Comparison of ENCODE assay signal across 8 cellular contexts in genomic region chr5:181223041-181223728, GRCh38. TPM values are rescaled to one million over a fixed set of nuclear protein-coding genes. Genes with fewer than 3 reads are reported as not detected.
DNase-seq lines count a peak whose midpoint lies in the region; ATAC-seq, FAIRE-seq and TF ChIP-seq lines count a peak whose summit lies in the region.

TRIM41 (plus strand) TSS chr5:181223281; CDS start chr5:181224000, 719 bp downstream.

- ATAC-seq in pancreas = peak; percentile 82 to 90 (median 84)

- H3K4me3 ChIP-seq in H7 (ENCODE audit: insufficient read depth, low read depth, low read length) = peak within 1 kb of the TSS; percentile 90
- peak within 1 kb of the TSS; percentile 70 for H3K4me3 ChIP-seq in NB4 (ENCODE audit: low read depth, low read length)
- peak within 1 kb of the TSS; percentile 59 to 93 (median 74) for H3K4me3 ChIP-seq in pancreas
- H3K4me3 ChIP-seq in transverse colon = peak within 1 kb of the TSS; percentile 59 to 87 (median 66)

- in situ Hi-C loops in transverse colon (cut with MboI; ENCODE audit: low pct_ligation_motif_present in 1 of 4, low pct_unique_long_range_greater_than_20kb in 1 of 4, low sequenced_read_pairs in 3 of 4) = no loop called here

- H3K9ac ChIP-seq in ES-I3 (ENCODE audit: low read depth, low read length) = peak within 1 kb of the TSS; percentile 60

- TF ChIP-seq CTCF in NB4 (IDR thresholded peaks at IDR 0.05; ENCODE audit: low read depth, low read length) = no peak
- TF ChIP-seq CTCF in pancreas (IDR thresholded peaks at IDR 0.05) = no peak
- TF ChIP-seq CTCF in transverse colon (IDR thresholded peaks at IDR 0.05) = peak in 4 of 5 experiments; percentile 3 to 59 (median 8)

- DNase-seq in H7 (peak; percentile 94), NB4 (ENCODE audit: low read depth) (peak; percentile 99), globus pallidus (ENCODE audit: low spot score) (peak; percentile 99), pancreas (peak; percentile 94 to 98 (median 96)), transverse colon (peak; percentile 99), NOMO-1 (lab: John Stamatoyannopoulos, UW; ENCODE audit: unreplicated experiment in 2 of 2) (no peak)
- peak; percentile 95 for DNase-seq in activated T-helper 9 cell treated with anti-CD3 and anti-CD28 coated beads, Interleukin-2, amount 50 U/mL, for 16 hours (ENCODE audit: low read depth)

- no peak for FAIRE-seq in pancreas (lab: Jason Lieb, UNC)

- H3K36me3 ChIP-seq in ES-I3 (ENCODE audit: insufficient read depth, low read length) (peaks cover 3% of the 10 kb centered on the region; the same call in 1 of the 2 replicates), H7 (replicated peaks; ENCODE audit: control insufficient read depth, insufficient read depth, low read length) (peaks cover 3% of the 10 kb centered on the region), pancreas (no peaks in the 10 kb centered on the region), transverse colon (no peaks in the 10 kb centered on the region)

- TF ChIP-seq EP300 in transverse colon (IDR thresholded peaks at IDR 0.05; ENCODE audit: low read depth) = peak; percentile 43

- TF ChIP-seq POLR2A in NB4 (IDR thresholded peaks at IDR 0.05; ENCODE audit: extremely low read depth, insufficient read length) = peak; percentile 88
- TF ChIP-seq POLR2A in transverse colon (IDR thresholded peaks at IDR 0.05) = peak; percentile 96

- H3K9me3 ChIP-seq in ES-I3 (ENCODE audit: control insufficient read depth, insufficient read depth, low read length) (no peaks in the 10 kb centered on the region), pancreas (no peaks in the 10 kb centered on the region), transverse colon (no peaks in the 10 kb centered on the region)

- intact Hi-C loops in pancreas (cut with DNase I) (no loop called here), transverse colon (cut with DNase I; ENCODE audit: low total_unique reads) (loop anchor here (2.0 to 10.0 kb wide), 2 partner anchors 32 to 418 kb away; partner anchors contain the start of gene MGAT1)

- WGBS in pancreas, 2 donors = 0% methylated on average over 58 to 59 of the region's 59 CpGs
- 0% methylated on average over 47 of the region's 59 CpGs; no CpG with 5 or more reads in 1 of the 2 donors for WGBS in transverse colon (ENCODE audit: low coverage in 1 of 2), 2 donors

- H3K27me3 ChIP-seq in H7 (ENCODE audit: control insufficient read depth, insufficient read depth, low read length) = no peaks in the 10 kb centered on the region
- H3K27me3 ChIP-seq in pancreas = no peaks in the 10 kb centered on the region
- H3K27me3 ChIP-seq in transverse colon = no peaks in the 10 kb centered on the region

- H3K4me1 ChIP-seq in ES-I3 (ENCODE audit: insufficient read depth, low read length) = no peaks in the 10 kb centered on the region
- peaks cover 0 to 8% (median 0%) of the 10 kb centered on the region in 3 donors for H3K4me1 ChIP-seq in pancreas
- peaks cover 6 to 26% (median 9%) of the 10 kb centered on the region in 4 donors for H3K4me1 ChIP-seq in transverse colon

- H3K27ac ChIP-seq in pancreas (peak within 1 kb of the TSS; percentile 79 to 93 (median 90)), transverse colon (peak within 1 kb of the TSS; percentile 93 to 97 (median 95))

RNA-seq across cellular contexts. Expression of gene TRIM41, which starts in this region (rescaled TPM):
- 13.6 and 19.8 TPM in 2 replicates for total RNA-seq in H7 (2014; rRNA removed; shearing (Covaris generic))
- total RNA-seq in pancreas (10 to 100 TPM; 11.4 to 22.1 (median 12.1) TPM), transverse colon (10 to 100 TPM; 17.9 to 23.9 (median 18.7) TPM)
- polyA plus RNA-seq in pancreas = 10 to 100 TPM; 17.3 to 28.7 TPM

Comparison
In these comparisons a context has a peak if more than half of its experiments do, and no peak if none do; other contexts are left out.
1. DNase-seq: peak in H7 (single experiment), NB4 (single experiment), activated T-helper 9 cell treated with anti-CD3 and anti-CD28 coated beads, Interleukin-2, amount 50 U/mL, for 16 hours (single experiment), globus pallidus (single experiment), pancreas (6 of 6) and transverse colon (single experiment); none in NOMO-1 (0 of 2).
2. CTCF ChIP-seq: peak in transverse colon (4 of 5); none in NB4 (single experiment) and pancreas (0 of 4).
3. Peak in every context shown above with its lines, with median percentiles within 50 percentile points of each other: H3K4me3 ChIP-seq.